In genomic region chr10:45260635-45261034, GRCh38 we compare ENCODE assay signal across 9 cellular contexts. TPM values are rescaled to one million over a fixed set of nuclear protein-coding genes. Genes with fewer than 3 reads are reported as not detected.
"Had no signal": no experiment of that assay in that cellular context is flagged by ENCODE, and none has a peak within 500 bp of the region (broad histone marks: within the 10 kb centered on the region; RNA-seq: fewer than 3 reads in every experiment).

No MANE protein-coding gene starts in this region.

RNA-seq across cellular contexts. Expression of gene OR13A1, which starts 54.8 kb away (rescaled TPM):
- total RNA-seq: PC-9, Peyer's patch, Right ventricle myocardium inferior, Right ventricle myocardium superior, RPMI7951, SJCRH30, SJSA1, SK-MEL-5 had no signal
- polyA plus RNA-seq: SK-N-SH had no signal
